20 cellular contexts compared by ENCODE assay signal in the genomic region with DNA sequence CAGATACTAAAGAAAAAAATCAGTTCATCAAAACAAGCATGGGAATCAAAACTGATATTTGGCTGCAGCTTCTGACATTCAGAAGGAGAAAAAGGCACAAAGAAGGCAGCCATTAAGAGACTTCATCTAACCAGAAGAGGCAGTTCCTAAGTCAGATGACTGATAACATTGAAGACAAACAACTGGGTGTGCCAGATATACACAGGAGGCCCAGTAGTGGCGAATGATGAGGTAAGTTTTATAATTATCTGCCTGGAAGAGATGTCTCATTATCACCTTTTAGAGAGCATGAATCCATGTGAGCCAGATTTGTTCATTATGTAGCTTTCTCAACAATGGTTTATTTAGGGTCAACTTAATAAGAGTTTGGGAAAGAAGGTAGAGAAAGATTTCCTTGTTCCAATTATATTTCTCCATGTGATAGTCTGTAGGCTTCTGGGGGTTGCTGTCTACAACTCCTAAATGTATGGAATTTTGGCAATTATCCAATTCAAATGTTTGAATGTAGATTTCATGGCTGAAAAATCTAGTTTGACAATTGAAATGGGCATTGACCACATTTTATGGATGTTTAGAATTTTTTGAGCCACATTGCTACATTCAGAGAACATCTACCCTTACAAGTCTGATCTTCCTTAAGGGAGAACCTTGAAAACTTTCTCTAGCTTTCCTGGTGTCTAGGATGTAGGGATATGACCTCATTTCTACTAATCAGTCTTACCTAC.
A peak's percentile ranks its signal among the peaks of the same experiment; 100 is the strongest.
DNase-seq lines count a peak whose midpoint lies in the region; ATAC-seq and TF ChIP-seq lines count a peak whose summit lies in the region.
"Had no signal": no experiment of that assay in that cellular context is flagged by ENCODE, and none has a peak within 500 bp of the region (broad histone marks: within the 10 kb centered on the region; RNA-seq: fewer than 3 reads in every experiment).

No MANE protein-coding gene starts in this region.

- ATAC-seq in RWPE2 (ENCODE audit: low read depth) (peak; percentile 50; the same call in 1 of the 3 replicates), GM19452 (IDR thresholded peaks at IDR 0.05; ENCODE audit: unreplicated experiment) (no peak), HG03521 (IDR thresholded peaks at IDR 0.05; ENCODE audit: unreplicated experiment) (no peak), GM21786 (IDR thresholded peaks at IDR 0.05; ENCODE audit: unreplicated experiment) (no peak)
- ATAC-seq: GM12878 had no signal

- H3K36me3 ChIP-seq in RWPE2 (ENCODE audit: low read depth), result no peaks in the 10 kb centered on the region
- H3K36me3 ChIP-seq: BLaER1 had no signal

- no peak overlapping the region for H3K4me3 ChIP-seq in RWPE2 (ENCODE audit: severe bottlenecking)
- no peak overlapping the region for H3K4me3 ChIP-seq in fibroblast of pulmonary artery (replicated peaks; ENCODE audit: low read depth, low read length)
- H3K4me3 ChIP-seq in retinal pigment epithelial cell (ENCODE audit: low read length), result no peak overlapping the region
- H3K4me3 ChIP-seq: BLaER1, GM12878 had no signal

- no peak overlapping the region for H3K27ac ChIP-seq in RWPE2 (ENCODE audit: poor library complexity, severe bottlenecking)
- H3K27ac ChIP-seq: BLaER1 had no signal

- DNase-seq in EL, result peak; percentile 41
- no peak for DNase-seq in RWPE2 (ENCODE audit: low spot score)
- peak; percentile 2 for DNase-seq in fibroblast of pulmonary artery (ENCODE audit: low read depth)
- peak; percentile 31 for DNase-seq in retinal pigment epithelial cell (ENCODE audit: low read depth)
- DNase-seq: CD4-positive, alpha-beta memory T cell; DMS153; IMR-90; MM.1S; NCI-H1092; NCI-H146; NCI-H2081; NCI-H2171 treated with DMSO at 0.1 percent for 48 hours; NCI-H774; SHP77; SK-N-SH had no signal

- peaks cover 7% of the 10 kb centered on the region for H3K9me3 ChIP-seq in RWPE2 (ENCODE audit: severe bottlenecking)
- H3K9me3 ChIP-seq: SK-N-SH had no signal

- TF ChIP-seq CTCF in RWPE2 (IDR thresholded peaks at IDR 0.05; ENCODE audit: poor library complexity, severe bottlenecking), result no peak
- TF ChIP-seq CTCF in fibroblast of pulmonary artery (IDR thresholded peaks at IDR 0.05; ENCODE audit: low read length, missing control alignments), result no peak
- no peak for TF ChIP-seq CTCF in retinal pigment epithelial cell (conservative IDR thresholded peaks at IDR 0.05; ENCODE audit: low read depth, low read length)

- H3K4me1 ChIP-seq in RWPE2 (ENCODE audit: insufficient read depth, poor library complexity, severe bottlenecking), result peaks cover 9% of the 10 kb centered on the region
- H3K4me1 ChIP-seq: BLaER1 had no signal

- H3K27me3 ChIP-seq in RWPE2 (ENCODE audit: insufficient read depth, poor library complexity, severe bottlenecking), result no peaks in the 10 kb centered on the region
- H3K27me3 ChIP-seq: BLaER1 had no signal
